10 cellular contexts compared by ENCODE assay signal in the genomic region with DNA sequence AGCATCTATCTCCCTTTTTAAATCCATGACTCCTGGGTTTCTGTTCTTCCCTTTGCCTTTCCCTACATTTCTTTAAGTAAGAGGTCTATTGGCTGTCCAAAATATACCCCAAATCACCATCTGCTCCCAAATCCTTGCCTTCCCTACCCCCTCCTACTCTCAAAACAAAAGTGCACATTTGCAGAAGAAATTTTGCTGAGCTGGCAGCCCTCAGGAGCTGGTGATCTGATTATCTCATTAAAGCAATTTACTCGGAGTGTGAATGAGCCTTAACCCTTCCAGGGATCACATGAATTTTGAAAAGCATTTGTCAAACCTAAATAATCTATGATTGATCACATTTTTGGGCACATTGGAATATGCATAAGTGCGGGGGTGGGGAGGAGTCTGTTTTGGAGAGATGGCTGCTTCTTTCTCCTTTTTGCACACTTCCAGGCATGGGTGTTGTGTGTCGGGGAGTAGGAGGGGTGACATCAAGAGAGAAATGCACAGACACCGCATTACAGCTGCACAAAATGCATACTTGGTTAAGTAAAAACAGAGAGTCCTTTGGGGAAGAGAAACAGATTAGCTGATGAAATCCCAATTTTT.
"Had no signal": no experiment of that assay in that cellular context is flagged by ENCODE, and none has a peak within 500 bp of the region (broad histone marks: within the 10 kb centered on the region; RNA-seq: fewer than 3 reads in every experiment).

No MANE protein-coding gene starts in this region.

- H3K36me3 Mint-ChIP-seq: stimulated activated memory B cell treated with anti-CD40 and anti-IgM and Interleukin-4, amounts not matched to agents 10 μg/mL and 1 μg/mL and 100 μg/mL, for 72 hours had no signal

- H3K27me3 ChIP-seq: right atrium auricular region, tibial nerve had no signal

- H3K27ac Mint-ChIP-seq: activated CD8-positive, alpha-beta T cell treated with anti-CD3 and anti-CD28 coated beads, Interleukin-2, amount 10 ng/mL, durations not matched to agents 7 days and 5 days; stimulated activated memory B cell treated with anti-CD40 and anti-IgM and Interleukin-4, amounts not matched to agents 10 μg/mL and 1 μg/mL and 100 μg/mL, for 72 hours had no signal

- H3K4me3 ChIP-seq: right atrium auricular region, tibial nerve had no signal

- H3K9me3 ChIP-seq: right atrium auricular region, tibial nerve had no signal

- H3K27me3 Mint-ChIP-seq: stimulated activated memory B cell treated with anti-CD40 and anti-IgM and Interleukin-4, amounts not matched to agents 10 μg/mL and 1 μg/mL and 100 μg/mL, for 72 hours had no signal

- DNase-seq: activated CD8-positive, alpha-beta T cell treated with anti-CD3 and anti-CD28 coated beads, Interleukin-2, amount 10 ng/mL, durations not matched to agents 7 days and 5 days; activated naive CD4-positive, alpha-beta T cell treated with Interleukin-2 at 50 U/mL for 16 hours; cortex of kidney; erythroblast; hippocampal formation; left ventricle myocardium superior; small intestine had no signal

- H3K36me3 ChIP-seq: right atrium auricular region, tibial nerve had no signal

- H3K4me1 ChIP-seq: right atrium auricular region, tibial nerve had no signal

- H3K9me3 Mint-ChIP-seq: stimulated activated memory B cell treated with anti-CD40 and anti-IgM and Interleukin-4, amounts not matched to agents 10 μg/mL and 1 μg/mL and 100 μg/mL, for 72 hours had no signal

- H3K4me3 Mint-ChIP-seq: activated CD8-positive, alpha-beta T cell treated with anti-CD3 and anti-CD28 coated beads, Interleukin-2, amount 10 ng/mL, durations not matched to agents 7 days and 5 days; stimulated activated memory B cell treated with anti-CD40 and anti-IgM and Interleukin-4, amounts not matched to agents 10 μg/mL and 1 μg/mL and 100 μg/mL, for 72 hours had no signal

- H3K27ac ChIP-seq: right atrium auricular region, tibial nerve had no signal

- H3K4me1 Mint-ChIP-seq: stimulated activated memory B cell treated with anti-CD40 and anti-IgM and Interleukin-4, amounts not matched to agents 10 μg/mL and 1 μg/mL and 100 μg/mL, for 72 hours had no signal

- FAIRE-seq: small intestine had no signal

- ATAC-seq: activated CD8-positive, alpha-beta T cell treated with anti-CD3 and anti-CD28 coated beads, Interleukin-2, amount 10 ng/mL, durations not matched to agents 7 days and 5 days; left ventricle myocardium superior; stimulated activated memory B cell treated with anti-CD40 and anti-IgM and Interleukin-4, amounts not matched to agents 10 μg/mL and 1 μg/mL and 100 μg/mL, for 72 hours had no signal
